Comparison of ENCODE assay signal across 1 cellular context in the genomic region with DNA sequence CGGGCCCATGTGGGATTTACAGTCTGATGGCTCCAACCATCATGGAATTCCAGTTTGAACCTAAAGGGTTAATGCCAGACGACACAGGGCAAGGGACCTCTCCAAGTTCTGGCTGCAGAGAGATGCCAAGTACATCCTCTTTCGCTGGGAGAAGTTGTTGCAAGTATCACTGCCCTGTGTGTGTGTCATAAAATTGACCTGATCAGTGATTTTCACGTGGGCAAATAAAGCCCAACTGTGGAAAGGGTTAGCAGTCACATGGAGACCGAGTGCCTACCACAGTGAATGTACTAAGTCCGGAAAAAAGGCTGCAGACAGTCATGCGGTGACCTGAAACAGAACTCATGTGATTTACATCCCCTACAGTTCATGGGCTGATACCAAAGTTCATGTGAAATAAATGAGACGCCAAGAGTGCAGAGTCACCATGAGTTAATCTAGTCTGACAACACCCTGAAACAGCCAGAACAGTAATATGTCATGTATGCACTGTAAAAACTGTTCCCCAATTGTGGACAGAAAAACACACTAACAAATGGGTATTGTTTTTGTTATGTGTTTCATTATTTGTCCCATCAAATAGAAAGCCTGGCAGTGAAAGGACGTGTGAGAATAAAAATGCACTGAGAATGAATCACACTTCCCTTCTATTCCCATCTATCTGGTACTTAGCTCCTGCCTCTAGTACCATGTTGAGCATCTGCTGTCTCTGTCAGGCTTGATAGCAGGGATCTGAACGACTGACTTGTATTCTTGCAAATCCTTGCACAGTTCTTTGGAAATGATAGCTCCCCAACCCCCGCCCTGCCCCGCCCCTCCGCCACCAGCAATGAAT.
TF ChIP-seq lines count a peak whose summit lies in the region.

No MANE protein-coding gene starts in this region.

TF ChIP-seq in K562, 482 proteins besides CTCF, POLR2A, EP300 and RAD21 (continued from another document):
- TF ChIP-seq EP400 (IDR thresholded peaks at IDR 0.05) (0 out of 2 replicates have a peak, but pooled peaks have one; percentile 13), ZNF316 (IDR thresholded peaks at IDR 0.05) (peak; percentile 82), MEIS2 (IDR thresholded peaks at IDR 0.05; ENCODE audit: partially characterized antibody) (peak; percentile 85), ZNF644 (tag; IDR thresholded peaks at IDR 0.05; ENCODE audit: low read depth) (peak; percentile 64; the same call in 1 of the 2 replicates), ZKSCAN1 (IDR thresholded peaks at IDR 0.05; ENCODE audit: low read depth, low read length) (no peak), GTF2A2 (tag; IDR thresholded peaks at IDR 0.05) (no peak), NR2C1 (IDR thresholded peaks at IDR 0.05) (no peak), NR2C1 (tag; IDR thresholded peaks at IDR 0.05) (peak; percentile 78), MYC (IDR thresholded peaks at IDR 0.05; ENCODE audit: low read depth, low read length) (no peak), MYC (CRISPR knock-in tag; IDR thresholded peaks at IDR 0.05; ENCODE audit: borderline replicate concordance, low read depth) (no peak), ILK (tag; IDR thresholded peaks at IDR 0.05; ENCODE audit: borderline replicate concordance, low read depth) (no peak), DDX20 (tag; IDR thresholded peaks at IDR 0.05; ENCODE audit: low read depth) (0 out of 2 replicates have a peak, but pooled peaks have one; percentile 46), RUNX1 (IDR thresholded peaks at IDR 0.05; ENCODE audit: low read depth) (no peak), RAD51 (IDR thresholded peaks at IDR 0.05; ENCODE audit: borderline replicate concordance, low read depth) (peak; percentile 21; the same call in 1 of the 2 replicates)
- TF ChIP-seq, protein P1, sequence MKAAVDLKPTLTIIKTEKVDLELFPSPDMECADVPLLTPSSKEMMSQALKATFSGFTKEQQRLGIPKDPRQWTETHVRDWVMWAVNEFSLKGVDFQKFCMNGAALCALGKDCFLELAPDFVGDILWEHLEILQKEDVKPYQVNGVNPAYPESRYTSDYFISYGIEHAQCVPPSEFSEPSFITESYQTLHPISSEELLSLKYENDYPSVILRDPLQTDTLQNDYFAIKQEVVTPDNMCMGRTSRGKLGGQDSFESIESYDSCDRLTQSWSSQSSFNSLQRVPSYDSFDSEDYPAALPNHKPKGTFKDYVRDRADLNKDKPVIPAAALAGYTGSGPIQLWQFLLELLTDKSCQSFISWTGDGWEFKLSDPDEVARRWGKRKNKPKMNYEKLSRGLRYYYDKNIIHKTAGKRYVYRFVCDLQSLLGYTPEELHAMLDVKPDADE (conservative IDR thresholded peaks at IDR 0.05; ENCODE audit: control insufficient read depth, low read depth, low read length) = no peak
- TF ChIP-seq, protein P2, sequence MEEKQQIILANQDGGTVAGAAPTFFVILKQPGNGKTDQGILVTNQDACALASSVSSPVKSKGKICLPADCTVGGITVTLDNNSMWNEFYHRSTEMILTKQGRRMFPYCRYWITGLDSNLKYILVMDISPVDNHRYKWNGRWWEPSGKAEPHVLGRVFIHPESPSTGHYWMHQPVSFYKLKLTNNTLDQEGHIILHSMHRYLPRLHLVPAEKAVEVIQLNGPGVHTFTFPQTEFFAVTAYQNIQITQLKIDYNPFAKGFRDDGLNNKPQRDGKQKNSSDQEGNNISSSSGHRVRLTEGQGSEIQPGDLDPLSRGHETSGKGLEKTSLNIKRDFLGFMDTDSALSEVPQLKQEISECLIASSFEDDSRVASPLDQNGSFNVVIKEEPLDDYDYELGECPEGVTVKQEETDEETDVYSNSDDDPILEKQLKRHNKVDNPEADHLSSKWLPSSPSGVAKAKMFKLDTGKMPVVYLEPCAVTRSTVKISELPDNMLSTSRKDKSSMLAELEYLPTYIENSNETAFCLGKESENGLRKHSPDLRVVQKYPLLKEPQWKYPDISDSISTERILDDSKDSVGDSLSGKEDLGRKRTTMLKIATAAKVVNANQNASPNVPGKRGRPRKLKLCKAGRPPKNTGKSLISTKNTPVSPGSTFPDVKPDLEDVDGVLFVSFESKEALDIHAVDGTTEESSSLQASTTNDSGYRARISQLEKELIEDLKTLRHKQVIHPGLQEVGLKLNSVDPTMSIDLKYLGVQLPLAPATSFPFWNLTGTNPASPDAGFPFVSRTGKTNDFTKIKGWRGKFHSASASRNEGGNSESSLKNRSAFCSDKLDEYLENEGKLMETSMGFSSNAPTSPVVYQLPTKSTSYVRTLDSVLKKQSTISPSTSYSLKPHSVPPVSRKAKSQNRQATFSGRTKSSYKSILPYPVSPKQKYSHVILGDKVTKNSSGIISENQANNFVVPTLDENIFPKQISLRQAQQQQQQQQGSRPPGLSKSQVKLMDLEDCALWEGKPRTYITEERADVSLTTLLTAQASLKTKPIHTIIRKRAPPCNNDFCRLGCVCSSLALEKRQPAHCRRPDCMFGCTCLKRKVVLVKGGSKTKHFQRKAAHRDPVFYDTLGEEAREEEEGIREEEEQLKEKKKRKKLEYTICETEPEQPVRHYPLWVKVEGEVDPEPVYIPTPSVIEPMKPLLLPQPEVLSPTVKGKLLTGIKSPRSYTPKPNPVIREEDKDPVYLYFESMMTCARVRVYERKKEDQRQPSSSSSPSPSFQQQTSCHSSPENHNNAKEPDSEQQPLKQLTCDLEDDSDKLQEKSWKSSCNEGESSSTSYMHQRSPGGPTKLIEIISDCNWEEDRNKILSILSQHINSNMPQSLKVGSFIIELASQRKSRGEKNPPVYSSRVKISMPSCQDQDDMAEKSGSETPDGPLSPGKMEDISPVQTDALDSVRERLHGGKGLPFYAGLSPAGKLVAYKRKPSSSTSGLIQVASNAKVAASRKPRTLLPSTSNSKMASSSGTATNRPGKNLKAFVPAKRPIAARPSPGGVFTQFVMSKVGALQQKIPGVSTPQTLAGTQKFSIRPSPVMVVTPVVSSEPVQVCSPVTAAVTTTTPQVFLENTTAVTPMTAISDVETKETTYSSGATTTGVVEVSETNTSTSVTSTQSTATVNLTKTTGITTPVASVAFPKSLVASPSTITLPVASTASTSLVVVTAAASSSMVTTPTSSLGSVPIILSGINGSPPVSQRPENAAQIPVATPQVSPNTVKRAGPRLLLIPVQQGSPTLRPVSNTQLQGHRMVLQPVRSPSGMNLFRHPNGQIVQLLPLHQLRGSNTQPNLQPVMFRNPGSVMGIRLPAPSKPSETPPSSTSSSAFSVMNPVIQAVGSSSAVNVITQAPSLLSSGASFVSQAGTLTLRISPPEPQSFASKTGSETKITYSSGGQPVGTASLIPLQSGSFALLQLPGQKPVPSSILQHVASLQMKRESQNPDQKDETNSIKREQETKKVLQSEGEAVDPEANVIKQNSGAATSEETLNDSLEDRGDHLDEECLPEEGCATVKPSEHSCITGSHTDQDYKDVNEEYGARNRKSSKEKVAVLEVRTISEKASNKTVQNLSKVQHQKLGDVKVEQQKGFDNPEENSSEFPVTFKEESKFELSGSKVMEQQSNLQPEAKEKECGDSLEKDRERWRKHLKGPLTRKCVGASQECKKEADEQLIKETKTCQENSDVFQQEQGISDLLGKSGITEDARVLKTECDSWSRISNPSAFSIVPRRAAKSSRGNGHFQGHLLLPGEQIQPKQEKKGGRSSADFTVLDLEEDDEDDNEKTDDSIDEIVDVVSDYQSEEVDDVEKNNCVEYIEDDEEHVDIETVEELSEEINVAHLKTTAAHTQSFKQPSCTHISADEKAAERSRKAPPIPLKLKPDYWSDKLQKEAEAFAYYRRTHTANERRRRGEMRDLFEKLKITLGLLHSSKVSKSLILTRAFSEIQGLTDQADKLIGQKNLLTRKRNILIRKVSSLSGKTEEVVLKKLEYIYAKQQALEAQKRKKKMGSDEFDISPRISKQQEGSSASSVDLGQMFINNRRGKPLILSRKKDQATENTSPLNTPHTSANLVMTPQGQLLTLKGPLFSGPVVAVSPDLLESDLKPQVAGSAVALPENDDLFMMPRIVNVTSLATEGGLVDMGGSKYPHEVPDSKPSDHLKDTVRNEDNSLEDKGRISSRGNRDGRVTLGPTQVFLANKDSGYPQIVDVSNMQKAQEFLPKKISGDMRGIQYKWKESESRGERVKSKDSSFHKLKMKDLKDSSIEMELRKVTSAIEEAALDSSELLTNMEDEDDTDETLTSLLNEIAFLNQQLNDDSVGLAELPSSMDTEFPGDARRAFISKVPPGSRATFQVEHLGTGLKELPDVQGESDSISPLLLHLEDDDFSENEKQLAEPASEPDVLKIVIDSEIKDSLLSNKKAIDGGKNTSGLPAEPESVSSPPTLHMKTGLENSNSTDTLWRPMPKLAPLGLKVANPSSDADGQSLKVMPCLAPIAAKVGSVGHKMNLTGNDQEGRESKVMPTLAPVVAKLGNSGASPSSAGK (IDR thresholded peaks at IDR 0.05) = peak; percentile 41; the same call in 1 of the 2 replicates
